ENCODE assay signal across 2 cellular contexts in the genomic region with DNA sequence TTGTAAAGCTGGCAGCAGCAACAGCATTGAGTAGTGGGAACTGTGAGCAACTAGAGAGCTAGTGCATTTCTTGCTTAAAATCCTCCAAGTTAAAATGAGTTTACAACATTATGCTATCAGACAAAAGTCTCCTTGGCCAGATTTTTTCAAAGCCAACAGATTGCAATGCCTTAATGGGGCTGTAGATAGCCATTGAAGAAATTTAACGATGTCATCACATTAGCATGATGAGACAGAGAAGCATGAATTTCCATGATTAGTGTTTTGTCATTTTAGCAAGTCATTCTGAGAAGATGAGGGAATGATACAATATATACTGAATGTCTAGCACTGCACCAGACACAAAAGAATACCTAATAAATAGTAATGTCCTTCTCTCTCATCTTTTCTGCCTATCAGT.
TF ChIP-seq lines count a peak whose summit lies in the region.

No MANE protein-coding gene starts in this region.

TF ChIP-seq in H1, 55 proteins besides CTCF, POLR2A, EP300 and RAD21:
- TF ChIP-seq GTF2F1 (IDR thresholded peaks at IDR 0.05; ENCODE audit: borderline replicate concordance, low read depth, low read length) (no peak), TBP (IDR thresholded peaks at IDR 0.05; ENCODE audit: low read depth, low read length) (no peak), BCL11A (IDR thresholded peaks at IDR 0.05; ENCODE audit: low read depth in 2 of 2, low read length in 2 of 2) (no peak), KDM4A (IDR thresholded peaks at IDR 0.05; ENCODE audit: low read depth, low read length, severe bottlenecking) (no peak), JUND (IDR thresholded peaks at IDR 0.05; ENCODE audit: low read length) (no peak), SP2 (IDR thresholded peaks at IDR 0.05; ENCODE audit: low read length) (no peak), CHD1 (IDR thresholded peaks at IDR 0.05; ENCODE audit: low read depth, low read length) (no peak), RBBP5 (IDR thresholded peaks at IDR 0.05; ENCODE audit: borderline replicate concordance, low read depth, low read length) (no peak), SIRT6 (IDR thresholded peaks at IDR 0.05; ENCODE audit: low read length) (no peak), POU5F1 (IDR thresholded peaks at IDR 0.05; ENCODE audit: low read depth, low read length) (no peak)
- TF ChIP-seq, protein P1, sequence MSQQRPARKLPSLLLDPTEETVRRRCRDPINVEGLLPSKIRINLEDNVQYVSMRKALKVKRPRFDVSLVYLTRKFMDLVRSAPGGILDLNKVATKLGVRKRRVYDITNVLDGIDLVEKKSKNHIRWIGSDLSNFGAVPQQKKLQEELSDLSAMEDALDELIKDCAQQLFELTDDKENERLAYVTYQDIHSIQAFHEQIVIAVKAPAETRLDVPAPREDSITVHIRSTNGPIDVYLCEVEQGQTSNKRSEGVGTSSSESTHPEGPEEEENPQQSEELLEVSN (IDR thresholded peaks at IDR 0.05) = no peak
- TF ChIP-seq, protein P2, sequence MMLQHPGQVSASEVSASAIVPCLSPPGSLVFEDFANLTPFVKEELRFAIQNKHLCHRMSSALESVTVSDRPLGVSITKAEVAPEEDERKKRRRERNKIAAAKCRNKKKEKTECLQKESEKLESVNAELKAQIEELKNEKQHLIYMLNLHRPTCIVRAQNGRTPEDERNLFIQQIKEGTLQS (IDR thresholded peaks at IDR 0.05; ENCODE audit: insufficient read depth, low read depth, low read length) = no peak
- TF ChIP-seq, protein P3, sequence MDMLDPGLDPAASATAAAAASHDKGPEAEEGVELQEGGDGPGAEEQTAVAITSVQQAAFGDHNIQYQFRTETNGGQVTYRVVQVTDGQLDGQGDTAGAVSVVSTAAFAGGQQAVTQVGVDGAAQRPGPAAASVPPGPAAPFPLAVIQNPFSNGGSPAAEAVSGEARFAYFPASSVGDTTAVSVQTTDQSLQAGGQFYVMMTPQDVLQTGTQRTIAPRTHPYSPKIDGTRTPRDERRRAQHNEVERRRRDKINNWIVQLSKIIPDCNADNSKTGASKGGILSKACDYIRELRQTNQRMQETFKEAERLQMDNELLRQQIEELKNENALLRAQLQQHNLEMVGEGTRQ (IDR thresholded peaks at IDR 0.05; ENCODE audit: low read length) = no peak

TF ChIP-seq in neural cell, 6 proteins besides CTCF, POLR2A, EP300 and RAD21:
- TF ChIP-seq, protein P4, sequence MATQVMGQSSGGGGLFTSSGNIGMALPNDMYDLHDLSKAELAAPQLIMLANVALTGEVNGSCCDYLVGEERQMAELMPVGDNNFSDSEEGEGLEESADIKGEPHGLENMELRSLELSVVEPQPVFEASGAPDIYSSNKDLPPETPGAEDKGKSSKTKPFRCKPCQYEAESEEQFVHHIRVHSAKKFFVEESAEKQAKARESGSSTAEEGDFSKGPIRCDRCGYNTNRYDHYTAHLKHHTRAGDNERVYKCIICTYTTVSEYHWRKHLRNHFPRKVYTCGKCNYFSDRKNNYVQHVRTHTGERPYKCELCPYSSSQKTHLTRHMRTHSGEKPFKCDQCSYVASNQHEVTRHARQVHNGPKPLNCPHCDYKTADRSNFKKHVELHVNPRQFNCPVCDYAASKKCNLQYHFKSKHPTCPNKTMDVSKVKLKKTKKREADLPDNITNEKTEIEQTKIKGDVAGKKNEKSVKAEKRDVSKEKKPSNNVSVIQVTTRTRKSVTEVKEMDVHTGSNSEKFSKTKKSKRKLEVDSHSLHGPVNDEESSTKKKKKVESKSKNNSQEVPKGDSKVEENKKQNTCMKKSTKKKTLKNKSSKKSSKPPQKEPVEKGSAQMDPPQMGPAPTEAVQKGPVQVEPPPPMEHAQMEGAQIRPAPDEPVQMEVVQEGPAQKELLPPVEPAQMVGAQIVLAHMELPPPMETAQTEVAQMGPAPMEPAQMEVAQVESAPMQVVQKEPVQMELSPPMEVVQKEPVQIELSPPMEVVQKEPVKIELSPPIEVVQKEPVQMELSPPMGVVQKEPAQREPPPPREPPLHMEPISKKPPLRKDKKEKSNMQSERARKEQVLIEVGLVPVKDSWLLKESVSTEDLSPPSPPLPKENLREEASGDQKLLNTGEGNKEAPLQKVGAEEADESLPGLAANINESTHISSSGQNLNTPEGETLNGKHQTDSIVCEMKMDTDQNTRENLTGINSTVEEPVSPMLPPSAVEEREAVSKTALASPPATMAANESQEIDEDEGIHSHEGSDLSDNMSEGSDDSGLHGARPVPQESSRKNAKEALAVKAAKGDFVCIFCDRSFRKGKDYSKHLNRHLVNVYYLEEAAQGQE (IDR thresholded peaks at IDR 0.05; ENCODE audit: borderline replicate concordance) = no peak
- TF ChIP-seq MXI1 (conservative IDR thresholded peaks at IDR 0.05; ENCODE audit: poor library complexity, severe bottlenecking) (no peak), EZH2 (IDR thresholded peaks at IDR 0.05; ENCODE audit: borderline replicate concordance, insufficient read depth, low read length, poor library complexity, severe bottlenecking) (no peak), SMC3 (conservative IDR thresholded peaks at IDR 0.05; ENCODE audit: poor library complexity) (no peak), POLR2AphosphoS5 (IDR thresholded peaks at IDR 0.05) (no peak), TAF1 (IDR thresholded peaks at IDR 0.05; ENCODE audit: low read depth) (no peak)
